Comparison of ENCODE assay signal across 31 cellular contexts in the genomic region with DNA sequence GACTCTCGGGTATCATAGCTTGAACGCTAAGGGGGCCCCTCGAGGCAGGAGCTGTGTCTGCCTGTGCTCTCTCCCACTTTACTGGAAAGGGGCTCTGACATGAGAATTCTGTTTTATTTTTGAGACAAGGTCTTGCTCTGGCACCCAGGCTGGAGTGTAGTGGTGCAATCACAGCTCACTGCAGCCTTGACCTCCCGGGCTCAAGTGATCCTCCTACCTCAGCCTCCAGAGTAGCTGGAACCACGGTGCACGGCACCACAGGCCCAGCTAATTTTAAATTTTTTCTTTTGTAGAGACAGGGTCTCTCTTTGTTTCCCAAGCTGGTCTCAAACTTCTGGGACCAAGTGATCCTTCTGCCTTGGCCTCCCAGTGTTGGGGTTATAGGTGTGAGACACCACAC.
"Had no signal": no experiment of that assay in that cellular context is flagged by ENCODE, and none has a peak within 500 bp of the region (broad histone marks: within the 10 kb centered on the region; RNA-seq: fewer than 3 reads in every experiment).

No MANE protein-coding gene starts in this region.

- H3K9me3 Mint-ChIP-seq: natural killer cell; nephron; neural progenitor cell; stimulated activated memory B cell treated with anti-CD40 and anti-IgM and Interleukin-4, amounts not matched to agents 10 μg/mL and 1 μg/mL and 100 μg/mL, for 72 hours; stimulated activated naive CD8-positive, alpha-beta T cell treated with anti-CD3 and anti-CD28 coated beads, Interleukin-15, amount 100 ng/mL, for 72 hours; type B pancreatic cell had no signal

- H3K9ac ChIP-seq: neural progenitor cell, parathyroid adenoma had no signal

- H3K36me3 ChIP-seq: neural progenitor cell, ovary, spleen, suprapubic skin, tibial artery, transverse colon, upper lobe of right lung, uterus had no signal

- H3K4me2 ChIP-seq: neural progenitor cell, smooth muscle cell had no signal

- H3K27me3 ChIP-seq: neural progenitor cell, ovary, suprapubic skin, testis, uterus had no signal

- H3K36me3 Mint-ChIP-seq: natural killer cell; neural progenitor cell; stimulated activated memory B cell treated with anti-CD40 and anti-IgM and Interleukin-4, amounts not matched to agents 10 μg/mL and 1 μg/mL and 100 μg/mL, for 72 hours; type B pancreatic cell had no signal

- H3K4me3 Mint-ChIP-seq: natural killer cell; nephron; neural progenitor cell; stimulated activated memory B cell treated with anti-CD40 and anti-IgM and Interleukin-4, amounts not matched to agents 10 μg/mL and 1 μg/mL and 100 μg/mL, for 72 hours; stimulated activated naive CD8-positive, alpha-beta T cell treated with anti-CD3 and anti-CD28 coated beads, Interleukin-15, amount 100 ng/mL, for 72 hours; type B pancreatic cell had no signal

- H2AFZ ChIP-seq: neural progenitor cell, parathyroid adenoma had no signal

- H3K9me3 ChIP-seq: ovary, psoas muscle, spleen, suprapubic skin, testis, tibial artery, transverse colon, upper lobe of right lung, uterus had no signal

- H3K4me1 ChIP-seq: testis, upper lobe of right lung had no signal

- DNase-seq: natural killer cell; occipital lobe; ovary; posterior cingulate gyrus; psoas muscle; right cardiac atrium; stimulated activated CD4-positive, alpha-beta T cell treated with anti-CD3 and anti-CD28 coated beads, Interleukin-12 subunit alpha, Interleukin-12 subunit beta, amount 100 ng/mL, for 4 hours; stimulated activated CD4-positive, alpha-beta T cell treated with anti-CD3 and anti-CD28 coated beads, Interleukin-1b, Interleukin-23, amount 100 ng/mL, for 48 hours; stimulated activated CD4-positive, alpha-beta T cell treated with anti-CD3 and anti-CD28 coated beads, Interleukin-4, amount 100 ng/mL, for 1 hour; stimulated activated CD4-positive, alpha-beta T cell treated with anti-CD3 and anti-CD28 coated beads, Interleukin-4, amount 100 ng/mL, for 4 hours; stimulated activated CD8-positive, alpha-beta memory T cell treated with anti-CD3 and anti-CD28 coated beads, Interleukin-4, amount 100 ng/mL, for 48 hours; stimulated activated naive CD4-positive, alpha-beta T cell; stimulated activated naive CD8-positive, alpha-beta T cell treated with anti-CD3 and anti-CD28 coated beads, Interleukin-15, amount 100 ng/mL, for 72 hours; stimulated activated naive CD8-positive, alpha-beta T cell treated with anti-CD3 and anti-CD28 coated beads, Interleukin-15, Interleukin-2, amounts not matched to agents 100 U/mL and 50 U/mL, for 24 hours; substantia nigra; testis; tibial artery; transverse colon; upper lobe of right lung; uterus had no signal

- H3K4me3 ChIP-seq: neural progenitor cell, ovary, psoas muscle, skin epidermis, smooth muscle cell, spleen, suprapubic skin, testis, tibial artery, transverse colon, upper lobe of right lung, uterus had no signal

- H3K27ac ChIP-seq: neural progenitor cell, ovary, parathyroid adenoma, psoas muscle, skin epidermis, spleen, suprapubic skin, testis, tibial artery, transverse colon, upper lobe of right lung, uterus had no signal

- H3K79me2 ChIP-seq: parathyroid adenoma had no signal

- ATAC-seq: natural killer cell; psoas muscle; right cardiac atrium; sciatic nerve; stimulated activated memory B cell treated with anti-CD40 and anti-IgM and Interleukin-4, amounts not matched to agents 10 μg/mL and 1 μg/mL and 100 μg/mL, for 72 hours; stimulated activated naive CD8-positive, alpha-beta T cell treated with anti-CD3 and anti-CD28 coated beads, Interleukin-15, amount 100 ng/mL, for 72 hours; stimulated activated naive CD8-positive, alpha-beta T cell treated with anti-CD3 and anti-CD28 coated beads, Interleukin-15, Interleukin-2, amounts not matched to agents 100 U/mL and 50 U/mL, for 24 hours; upper lobe of right lung had no signal

- H3K27ac Mint-ChIP-seq: natural killer cell; nephron; progenitor cell of endocrine pancreas; stimulated activated memory B cell treated with anti-CD40 and anti-IgM and Interleukin-4, amounts not matched to agents 10 μg/mL and 1 μg/mL and 100 μg/mL, for 72 hours; stimulated activated naive CD8-positive, alpha-beta T cell treated with anti-CD3 and anti-CD28 coated beads, Interleukin-15, amount 100 ng/mL, for 72 hours; type B pancreatic cell had no signal
